In the genomic region with DNA sequence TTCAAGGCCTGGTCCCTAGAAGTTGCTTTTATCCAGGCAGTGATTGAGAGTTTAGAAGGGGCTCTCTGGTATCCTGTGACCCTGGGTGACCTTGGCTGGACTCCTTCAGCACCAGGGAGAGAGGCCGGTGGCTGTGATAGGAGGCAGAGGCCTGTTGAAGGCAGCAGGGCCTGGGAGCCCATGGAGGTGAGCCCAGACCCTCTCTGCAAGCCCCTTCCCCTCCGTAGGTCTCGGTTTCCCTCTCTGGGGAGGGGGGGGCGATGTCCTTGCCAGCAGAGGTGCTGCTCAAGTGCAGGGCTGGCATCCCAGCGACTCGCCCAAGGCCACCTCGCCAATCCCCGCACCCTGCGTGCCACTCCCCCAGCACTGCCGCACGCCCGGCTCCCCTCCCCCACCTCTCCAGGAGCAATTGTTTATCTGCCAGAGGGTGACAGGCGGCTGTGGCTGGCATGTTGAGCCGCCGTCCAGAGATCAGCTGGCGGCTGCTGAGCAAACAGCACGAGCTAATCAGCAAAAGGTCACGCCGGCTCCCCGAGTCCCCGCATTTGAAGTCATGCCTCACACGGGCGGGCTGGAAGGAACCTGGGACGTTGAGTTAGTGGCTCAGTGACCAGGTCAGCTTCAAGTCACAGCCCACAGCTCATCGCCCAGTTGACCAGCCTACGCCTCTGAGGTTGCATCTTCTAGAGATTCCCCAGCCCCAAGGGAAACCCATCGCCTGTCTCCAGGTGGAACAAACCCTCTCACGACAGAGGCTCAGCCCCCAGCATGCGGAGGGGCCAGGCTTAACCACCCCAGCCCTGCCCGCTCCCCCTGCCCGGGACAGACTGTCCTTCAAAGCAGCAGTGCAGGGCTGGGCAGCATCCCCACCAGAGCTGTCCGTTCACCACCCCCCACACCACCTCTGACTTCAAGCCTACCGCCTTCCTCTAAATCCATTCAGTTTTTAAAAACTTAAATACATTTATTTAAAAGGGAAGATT, we compare ENCODE assay signal across 1 cellular context.
A peak's percentile ranks its signal among the peaks of the same experiment; 100 is the strongest.
TF ChIP-seq lines count a peak whose summit lies in the region.

No MANE protein-coding gene starts in this region.

TF ChIP-seq in HepG2, 621 proteins besides CTCF, POLR2A, EP300 and RAD21 (continued from another document and continues in another):
- TF ChIP-seq ATF1 (CRISPR knock-in tag; IDR thresholded peaks at IDR 0.05) (no peak; the same call in 1 of the 2 replicates), AHR (CRISPR knock-in tag; IDR thresholded peaks at IDR 0.05) (no peak), TBP (CRISPR knock-in tag; IDR thresholded peaks at IDR 0.05) (no peak), ZBTB38 (CRISPR knock-in tag; IDR thresholded peaks at IDR 0.05) (peak; percentile 87), ZNF878 (CRISPR knock-in tag; IDR thresholded peaks at IDR 0.05) (peak; percentile 88; the same call in 1 of the 2 replicates), ISX (CRISPR knock-in tag; conservative IDR thresholded peaks at IDR 0.05) (no peak), ZNF446 (CRISPR knock-in tag; IDR thresholded peaks at IDR 0.05) (peak; percentile 69; the same call in 1 of the 2 replicates), ZMYM3 (CRISPR knock-in tag; IDR thresholded peaks at IDR 0.05) (peak; percentile 98), MTF1 (CRISPR knock-in tag; IDR thresholded peaks at IDR 0.05) (peak; percentile 40; the same call in 1 of the 2 replicates), ZNF138 (CRISPR knock-in tag; IDR thresholded peaks at IDR 0.05; ENCODE audit: low read depth) (no peak; the same call in 1 of the 2 replicates), ZNF549 (CRISPR knock-in tag; IDR thresholded peaks at IDR 0.05) (no peak), IRF2 (CRISPR knock-in tag; IDR thresholded peaks at IDR 0.05) (peak; percentile 91), ZNF124 (CRISPR knock-in tag; IDR thresholded peaks at IDR 0.05) (peak; percentile 62; the same call in 1 of the 2 replicates), ZBTB37 (CRISPR knock-in tag; IDR thresholded peaks at IDR 0.05) (no peak), SIN3B (IDR thresholded peaks at IDR 0.05; ENCODE audit: low read length) (no peak), XBP1 (CRISPR knock-in tag; IDR thresholded peaks at IDR 0.05) (0 out of 2 replicates have a peak, but pooled peaks have one; percentile 58), REPIN1 (CRISPR knock-in tag; IDR thresholded peaks at IDR 0.05; ENCODE audit: borderline replicate concordance, low read depth) (peak; percentile 99), PPARG (CRISPR knock-in tag; conservative IDR thresholded peaks at IDR 0.05) (peak; percentile 86), ZNF407 (CRISPR knock-in tag; IDR thresholded peaks at IDR 0.05; ENCODE audit: not compliant biosample characterization) (peak; percentile 71), DPF2 (CRISPR knock-in tag; IDR thresholded peaks at IDR 0.05; ENCODE audit: borderline replicate concordance, low read depth) (no peak; the same call in 1 of the 2 replicates), ZC3H4 (CRISPR knock-in tag; IDR thresholded peaks at IDR 0.05; ENCODE audit: borderline replicate concordance) (no peak), ZMAT5 (CRISPR knock-in tag; IDR thresholded peaks at IDR 0.05; ENCODE audit: borderline replicate concordance, low read depth) (no peak), ZNF20 (CRISPR knock-in tag; IDR thresholded peaks at IDR 0.05) (no peak), ZNF678 (CRISPR knock-in tag; IDR thresholded peaks at IDR 0.05) (no peak), ZNF484 (CRISPR knock-in tag; IDR thresholded peaks at IDR 0.05; ENCODE audit: borderline replicate concordance, low read depth) (no peak), DMAP1 (CRISPR knock-in tag; IDR thresholded peaks at IDR 0.05) (peak; percentile 67)
- TF ChIP-seq, protein P1, sequence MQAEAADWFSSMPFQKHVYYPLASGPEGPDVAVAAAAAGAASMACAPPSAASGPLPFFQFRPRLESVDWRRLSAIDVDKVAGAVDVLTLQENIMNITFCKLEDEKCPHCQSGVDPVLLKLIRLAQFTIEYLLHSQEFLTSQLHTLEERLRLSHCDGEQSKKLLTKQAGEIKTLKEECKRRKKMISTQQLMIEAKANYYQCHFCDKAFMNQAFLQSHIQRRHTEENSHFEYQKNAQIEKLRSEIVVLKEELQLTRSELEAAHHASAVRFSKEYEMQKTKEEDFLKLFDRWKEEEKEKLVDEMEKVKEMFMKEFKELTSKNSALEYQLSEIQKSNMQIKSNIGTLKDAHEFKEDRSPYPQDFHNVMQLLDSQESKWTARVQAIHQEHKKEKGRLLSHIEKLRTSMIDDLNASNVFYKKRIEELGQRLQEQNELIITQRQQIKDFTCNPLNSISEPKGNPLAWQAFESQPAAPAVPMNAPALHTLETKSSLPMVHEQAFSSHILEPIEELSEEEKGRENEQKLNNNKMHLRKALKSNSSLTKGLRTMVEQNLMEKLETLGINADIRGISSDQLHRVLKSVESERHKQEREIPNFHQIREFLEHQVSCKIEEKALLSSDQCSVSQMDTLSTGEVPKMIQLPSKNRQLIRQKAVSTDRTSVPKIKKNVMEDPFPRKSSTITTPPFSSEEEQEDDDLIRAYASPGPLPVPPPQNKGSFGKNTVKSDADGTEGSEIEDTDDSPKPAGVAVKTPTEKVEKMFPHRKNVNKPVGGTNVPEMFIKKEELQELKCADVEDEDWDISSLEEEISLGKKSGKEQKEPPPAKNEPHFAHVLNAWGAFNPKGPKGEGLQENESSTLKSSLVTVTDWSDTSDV (CRISPR knock-in tag; IDR thresholded peaks at IDR 0.05) = no peak
- TF ChIP-seq, protein P2, sequence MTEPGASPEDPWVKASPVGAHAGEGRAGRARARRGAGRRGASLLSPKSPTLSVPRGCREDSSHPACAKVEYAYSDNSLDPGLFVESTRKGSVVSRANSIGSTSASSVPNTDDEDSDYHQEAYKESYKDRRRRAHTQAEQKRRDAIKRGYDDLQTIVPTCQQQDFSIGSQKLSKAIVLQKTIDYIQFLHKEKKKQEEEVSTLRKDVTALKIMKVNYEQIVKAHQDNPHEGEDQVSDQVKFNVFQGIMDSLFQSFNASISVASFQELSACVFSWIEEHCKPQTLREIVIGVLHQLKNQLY (CRISPR knock-in tag; IDR thresholded peaks at IDR 0.05) = peak; percentile 100
- TF ChIP-seq, protein P3, sequence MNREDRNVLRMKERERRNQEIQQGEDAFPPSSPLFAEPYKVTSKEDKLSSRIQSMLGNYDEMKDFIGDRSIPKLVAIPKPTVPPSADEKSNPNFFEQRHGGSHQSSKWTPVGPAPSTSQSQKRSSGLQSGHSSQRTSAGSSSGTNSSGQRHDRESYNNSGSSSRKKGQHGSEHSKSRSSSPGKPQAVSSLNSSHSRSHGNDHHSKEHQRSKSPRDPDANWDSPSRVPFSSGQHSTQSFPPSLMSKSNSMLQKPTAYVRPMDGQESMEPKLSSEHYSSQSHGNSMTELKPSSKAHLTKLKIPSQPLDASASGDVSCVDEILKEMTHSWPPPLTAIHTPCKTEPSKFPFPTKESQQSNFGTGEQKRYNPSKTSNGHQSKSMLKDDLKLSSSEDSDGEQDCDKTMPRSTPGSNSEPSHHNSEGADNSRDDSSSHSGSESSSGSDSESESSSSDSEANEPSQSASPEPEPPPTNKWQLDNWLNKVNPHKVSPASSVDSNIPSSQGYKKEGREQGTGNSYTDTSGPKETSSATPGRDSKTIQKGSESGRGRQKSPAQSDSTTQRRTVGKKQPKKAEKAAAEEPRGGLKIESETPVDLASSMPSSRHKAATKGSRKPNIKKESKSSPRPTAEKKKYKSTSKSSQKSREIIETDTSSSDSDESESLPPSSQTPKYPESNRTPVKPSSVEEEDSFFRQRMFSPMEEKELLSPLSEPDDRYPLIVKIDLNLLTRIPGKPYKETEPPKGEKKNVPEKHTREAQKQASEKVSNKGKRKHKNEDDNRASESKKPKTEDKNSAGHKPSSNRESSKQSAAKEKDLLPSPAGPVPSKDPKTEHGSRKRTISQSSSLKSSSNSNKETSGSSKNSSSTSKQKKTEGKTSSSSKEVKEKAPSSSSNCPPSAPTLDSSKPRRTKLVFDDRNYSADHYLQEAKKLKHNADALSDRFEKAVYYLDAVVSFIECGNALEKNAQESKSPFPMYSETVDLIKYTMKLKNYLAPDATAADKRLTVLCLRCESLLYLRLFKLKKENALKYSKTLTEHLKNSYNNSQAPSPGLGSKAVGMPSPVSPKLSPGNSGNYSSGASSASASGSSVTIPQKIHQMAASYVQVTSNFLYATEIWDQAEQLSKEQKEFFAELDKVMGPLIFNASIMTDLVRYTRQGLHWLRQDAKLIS (CRISPR knock-in tag; IDR thresholded peaks at IDR 0.05) = no peak
- TF ChIP-seq, protein P4, sequence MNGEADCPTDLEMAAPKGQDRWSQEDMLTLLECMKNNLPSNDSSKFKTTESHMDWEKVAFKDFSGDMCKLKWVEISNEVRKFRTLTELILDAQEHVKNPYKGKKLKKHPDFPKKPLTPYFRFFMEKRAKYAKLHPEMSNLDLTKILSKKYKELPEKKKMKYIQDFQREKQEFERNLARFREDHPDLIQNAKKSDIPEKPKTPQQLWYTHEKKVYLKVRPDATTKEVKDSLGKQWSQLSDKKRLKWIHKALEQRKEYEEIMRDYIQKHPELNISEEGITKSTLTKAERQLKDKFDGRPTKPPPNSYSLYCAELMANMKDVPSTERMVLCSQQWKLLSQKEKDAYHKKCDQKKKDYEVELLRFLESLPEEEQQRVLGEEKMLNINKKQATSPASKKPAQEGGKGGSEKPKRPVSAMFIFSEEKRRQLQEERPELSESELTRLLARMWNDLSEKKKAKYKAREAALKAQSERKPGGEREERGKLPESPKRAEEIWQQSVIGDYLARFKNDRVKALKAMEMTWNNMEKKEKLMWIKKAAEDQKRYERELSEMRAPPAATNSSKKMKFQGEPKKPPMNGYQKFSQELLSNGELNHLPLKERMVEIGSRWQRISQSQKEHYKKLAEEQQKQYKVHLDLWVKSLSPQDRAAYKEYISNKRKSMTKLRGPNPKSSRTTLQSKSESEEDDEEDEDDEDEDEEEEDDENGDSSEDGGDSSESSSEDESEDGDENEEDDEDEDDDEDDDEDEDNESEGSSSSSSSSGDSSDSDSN (CRISPR knock-in tag; IDR thresholded peaks at IDR 0.05) = peak; percentile 94
- TF ChIP-seq, protein P5, sequence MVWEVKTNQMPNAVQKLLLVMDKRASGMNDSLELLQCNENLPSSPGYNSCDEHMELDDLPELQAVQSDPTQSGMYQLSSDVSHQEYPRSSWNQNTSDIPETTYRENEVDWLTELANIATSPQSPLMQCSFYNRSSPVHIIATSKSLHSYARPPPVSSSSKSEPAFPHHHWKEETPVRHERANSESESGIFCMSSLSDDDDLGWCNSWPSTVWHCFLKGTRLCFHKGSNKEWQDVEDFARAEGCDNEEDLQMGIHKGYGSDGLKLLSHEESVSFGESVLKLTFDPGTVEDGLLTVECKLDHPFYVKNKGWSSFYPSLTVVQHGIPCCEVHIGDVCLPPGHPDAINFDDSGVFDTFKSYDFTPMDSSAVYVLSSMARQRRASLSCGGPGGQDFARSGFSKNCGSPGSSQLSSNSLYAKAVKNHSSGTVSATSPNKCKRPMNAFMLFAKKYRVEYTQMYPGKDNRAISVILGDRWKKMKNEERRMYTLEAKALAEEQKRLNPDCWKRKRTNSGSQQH (CRISPR knock-in tag; IDR thresholded peaks at IDR 0.05; ENCODE audit: low read depth) = peak; percentile 58; the same call in 1 of the 2 replicates
